ENCODE assay signal across 13 cellular contexts in the genomic region with DNA sequence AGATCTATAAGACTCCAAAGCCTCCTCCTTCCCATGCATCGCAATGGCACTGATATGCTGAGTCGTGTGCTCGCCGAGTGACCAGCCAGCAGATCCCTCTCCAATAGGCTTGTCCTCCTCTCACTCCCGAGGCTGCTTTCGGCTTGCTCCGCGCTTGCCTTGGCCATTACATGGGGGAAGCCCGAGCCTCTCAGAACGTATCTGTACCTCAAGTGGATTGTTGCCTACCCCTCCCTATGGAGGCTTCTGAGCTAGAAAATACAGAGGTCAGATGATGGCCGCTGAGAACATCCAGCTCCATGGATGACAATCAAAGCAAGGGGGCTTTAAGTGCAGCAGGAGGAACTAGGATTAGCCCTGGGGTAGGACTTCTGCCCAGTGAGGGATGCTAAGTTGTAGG. TPM values are rescaled to one million over a fixed set of nuclear protein-coding genes. Genes with fewer than 3 reads are reported as not detected.
DNase-seq lines count a peak whose midpoint lies in the region; ATAC-seq and TF ChIP-seq lines count a peak whose summit lies in the region.
"Had no signal": no experiment of that assay in that cellular context is flagged by ENCODE, and none has a peak within 500 bp of the region (broad histone marks: within the 10 kb centered on the region; RNA-seq: fewer than 3 reads in every experiment).

No MANE protein-coding gene starts in this region.

- peak; percentile 31 for DNase-seq in activated CD8-positive, alpha-beta memory T cell treated with anti-CD3 and anti-CD28 coated beads, Interleukin-2, amount 10 ng/mL, durations not matched to agents 7 days and 5 days
- DNase-seq in activated CD8-positive, alpha-beta memory T cell treated with anti-CD3 and anti-CD28 coated beads, Interleukin-2, amount 50 U/mL, for 4 hours = no peak
- DNase-seq in esophagus muscularis mucosa (ENCODE audit: extremely low spot score) (peak; percentile 75), type B pancreatic cell (ENCODE audit: extremely low spot score, unreplicated experiment) (peak; percentile 36), BE2C (no peak)
- no peak for DNase-seq in CD8-positive, alpha-beta T cell
- DNase-seq: 8988T had no signal

- no peak overlapping the region for H3K27ac Mint-ChIP-seq in activated CD8-positive, alpha-beta memory T cell treated with anti-CD3 and anti-CD28 coated beads, Interleukin-2, amount 10 ng/mL, durations not matched to agents 7 days and 5 days
- H3K27ac Mint-ChIP-seq in type B pancreatic cell = no peak overlapping the region
- no peak overlapping the region for H3K27ac Mint-ChIP-seq in CD8-positive, alpha-beta T cell

- H3K4me3 Mint-ChIP-seq in activated CD8-positive, alpha-beta memory T cell treated with anti-CD3 and anti-CD28 coated beads, Interleukin-2, amount 10 ng/mL, durations not matched to agents 7 days and 5 days = no peak overlapping the region
- H3K4me3 Mint-ChIP-seq in type B pancreatic cell = no peak overlapping the region
- H3K4me3 Mint-ChIP-seq in CD8-positive, alpha-beta T cell = no peak overlapping the region

- peaks cover 42% of the 10 kb centered on the region for H3K27me3 Mint-ChIP-seq in activated CD8-positive, alpha-beta memory T cell treated with anti-CD3 and anti-CD28 coated beads, Interleukin-2, amount 10 ng/mL, durations not matched to agents 7 days and 5 days
- peaks cover 35% of the 10 kb centered on the region for H3K27me3 Mint-ChIP-seq in type B pancreatic cell
- peaks cover 19% of the 10 kb centered on the region for H3K27me3 Mint-ChIP-seq in CD8-positive, alpha-beta T cell (ENCODE audit: low read depth)

- POLR2A ChIA-PET in CD8-positive, alpha-beta T cell (lab: Charles Lee) = interaction anchor here (0.6 kb wide), 1 partner anchor 11 kb away, joined by 4 read pairs; no protein-coding TSS in a partner anchor

- TF ChIP-seq CTCF in WI38 (IDR thresholded peaks at IDR 0.05; ENCODE audit: low read depth, low read length) = peak; percentile 28
- no peak for TF ChIP-seq CTCF in esophagus muscularis mucosa (IDR thresholded peaks at IDR 0.05)
- no peak for TF ChIP-seq CTCF in type B pancreatic cell (conservative IDR thresholded peaks at IDR 0.05)
- TF ChIP-seq CTCF in BE2C (IDR thresholded peaks at IDR 0.05; ENCODE audit: low read depth, low read length) = no peak
- TF ChIP-seq CTCF in CD8-positive, alpha-beta T cell (IDR thresholded peaks at IDR 0.05) = no peak

- 80% methylated on average over 10 of the region's 11 CpGs for WGBS in esophagus muscularis mucosa

- H3K36me3 Mint-ChIP-seq in activated CD8-positive, alpha-beta memory T cell treated with anti-CD3 and anti-CD28 coated beads, Interleukin-2, amount 10 ng/mL, durations not matched to agents 7 days and 5 days = no peaks in the 10 kb centered on the region
- H3K36me3 Mint-ChIP-seq in type B pancreatic cell = no peaks in the 10 kb centered on the region
- H3K36me3 Mint-ChIP-seq in CD8-positive, alpha-beta T cell = no peaks in the 10 kb centered on the region

- ATAC-seq in activated CD8-positive, alpha-beta memory T cell treated with anti-CD3 and anti-CD28 coated beads, Interleukin-2, amount 10 ng/mL, durations not matched to agents 7 days and 5 days = no peak
- no peak for ATAC-seq in CD8-positive, alpha-beta T cell
- no peak for ATAC-seq in GM21529 (IDR thresholded peaks at IDR 0.05; ENCODE audit: unreplicated experiment)

- no peak overlapping the region for H3K27ac ChIP-seq in esophagus muscularis mucosa (replicated peaks in 1 of 4)
- no peak overlapping the region for H3K27ac ChIP-seq in CD8-positive, alpha-beta T cell (ENCODE audit: low read depth, low read length)
- H3K27ac ChIP-seq: BLaER1 treated with 17β-estradiol and CSF1 and Interleukin-3, amounts not matched to agents 10 nM and 100 nM; HL-60 had no signal

- H3K9me3 ChIP-seq in esophagus muscularis mucosa = no peaks in the 10 kb centered on the region
- no peaks in the 10 kb centered on the region for H3K9me3 ChIP-seq in BE2C
- no peaks in the 10 kb centered on the region for H3K9me3 ChIP-seq in CD8-positive, alpha-beta T cell (ENCODE audit: low read length)
- H3K9me3 ChIP-seq: BLaER1 treated with 17β-estradiol and CSF1 and Interleukin-3, amounts not matched to agents 10 nM and 100 nM; Caco-2; HAP-1 had no signal

- H3K4me3 ChIP-seq in WI38 (ENCODE audit: low read depth, low read length) (no peak overlapping the region), esophagus muscularis mucosa (no peak overlapping the region), BE2C (ENCODE audit: low read depth, low read length) (no peak overlapping the region)
- H3K4me3 ChIP-seq in CD8-positive, alpha-beta T cell (ENCODE audit: low read depth, low read length) = no peak overlapping the region
- H3K4me3 ChIP-seq: BLaER1 treated with 17β-estradiol and CSF1 and Interleukin-3, amounts not matched to agents 10 nM and 100 nM; HAP-1 had no signal

- H3K4me1 ChIP-seq in esophagus muscularis mucosa = peaks cover 0 to 4% (median 1%) of the 10 kb centered on the region in 4 donors
- no peaks in the 10 kb centered on the region for H3K4me1 ChIP-seq in BE2C
- peaks cover 4% of the 10 kb centered on the region for H3K4me1 ChIP-seq in CD8-positive, alpha-beta T cell (ENCODE audit: insufficient read depth, low read length)
- H3K4me1 ChIP-seq: Caco-2, HAP-1 had no signal

- H3K9me3 Mint-ChIP-seq in activated CD8-positive, alpha-beta memory T cell treated with anti-CD3 and anti-CD28 coated beads, Interleukin-2, amount 10 ng/mL, durations not matched to agents 7 days and 5 days (ENCODE audit: low read depth) = no peaks in the 10 kb centered on the region
- H3K9me3 Mint-ChIP-seq in type B pancreatic cell = no peaks in the 10 kb centered on the region
- no peaks in the 10 kb centered on the region for H3K9me3 Mint-ChIP-seq in CD8-positive, alpha-beta T cell

- intact Hi-C loops in esophagus muscularis mucosa (cut with DNase I) = loop anchor here (10.0 kb wide), 1 partner anchor 113 kb away; no protein-coding TSS in a partner anchor
- intact Hi-C loops in CD8-positive, alpha-beta T cell (cut with DNase I, micrococcal nuclease) = loop anchor here (1.0 kb wide), 3 partner anchors 115 to 844 kb away; no protein-coding TSS in a partner anchor

- CTCF ChIA-PET in activated CD8-positive, alpha-beta memory T cell treated with anti-CD3 and anti-CD28 coated beads, Interleukin-2, amount 10 ng/mL, durations not matched to agents 7 days and 5 days (lab: Charles Lee) = interaction anchor here (0.6 to 5.5 kb wide), 13 partner anchors 10 to 853 kb away, joined by 3 to 26 read pairs (median 4); a partner anchor contains a TSS
- CTCF ChIA-PET in CD8-positive, alpha-beta T cell (lab: Charles Lee) = interaction anchor here (0.6 to 6.8 kb wide), 23 partner anchors 9 to 1527 kb away, joined by 3 to 39 read pairs (median 4); a partner anchor contains a TSS

- no peak for TF ChIP-seq EP300 in esophagus muscularis mucosa (IDR thresholded peaks at IDR 0.05)

- peaks cover 5% of the 10 kb centered on the region for H3K4me1 Mint-ChIP-seq in activated CD8-positive, alpha-beta memory T cell treated with anti-CD3 and anti-CD28 coated beads, Interleukin-2, amount 10 ng/mL, durations not matched to agents 7 days and 5 days
- peaks cover 9% of the 10 kb centered on the region for H3K4me1 Mint-ChIP-seq in type B pancreatic cell (ENCODE audit: unreplicated experiment)
- peaks cover 6% of the 10 kb centered on the region for H3K4me1 Mint-ChIP-seq in CD8-positive, alpha-beta T cell (ENCODE audit: low read depth)

- no peak for TF ChIP-seq POLR2A in esophagus muscularis mucosa (IDR thresholded peaks at IDR 0.05; ENCODE audit: low read depth)

- no peaks in the 10 kb centered on the region for H3K36me3 ChIP-seq in esophagus muscularis mucosa
- no peaks in the 10 kb centered on the region for H3K36me3 ChIP-seq in BE2C
- H3K36me3 ChIP-seq in CD8-positive, alpha-beta T cell (ENCODE audit: insufficient read depth, low read length) = no peaks in the 10 kb centered on the region
- H3K36me3 ChIP-seq: BLaER1 treated with 17β-estradiol and CSF1 and Interleukin-3, amounts not matched to agents 10 nM and 100 nM; HAP-1 had no signal

- H3K27me3 ChIP-seq in esophagus muscularis mucosa (peaks cover 0 to 52% (median 6%) of the 10 kb centered on the region in 4 donors), BE2C (no peaks in the 10 kb centered on the region; the same call in 1 of the 2 replicates)
- H3K27me3 ChIP-seq in CD8-positive, alpha-beta T cell (ENCODE audit: insufficient read depth, low read length) = no peaks in the 10 kb centered on the region

RNA-seq across cellular contexts. Expression of a gene that starts 7.7 kb away (rescaled TPM):
- total RNA-seq in activated CD8-positive, alpha-beta memory T cell treated with anti-CD3 and anti-CD28 coated beads, Interleukin-2, amount 10 ng/mL, durations not matched to agents 7 days and 5 days = 10 to 100 TPM; 39.1 to 66.6 TPM
- total RNA-seq in esophagus muscularis mucosa (10 to 100 TPM; 15.4 to 19.5 (median 18.0) TPM), type B pancreatic cell (ENCODE audit: low replicate concordance) (19.7 and 111 TPM in 2 replicates)
- polyA plus RNA-seq in BE2C (2012; ENCODE audit: insufficient read depth, insufficient read length, low read depth) = 10.7 TPM
- total RNA-seq in CD8-positive, alpha-beta T cell = 100 to 1,000 TPM; 231 to 241 TPM

Comparison
In these comparisons a context has a peak if more than half of its experiments do, and no peak if none do; other contexts are left out.
1. DNase-seq: peak in activated CD8-positive, alpha-beta memory T cell treated with anti-CD3 and anti-CD28 coated beads, Interleukin-2, amount 10 ng/mL, durations not matched to agents 7 days and 5 days (single experiment), esophagus muscularis mucosa (single experiment) and type B pancreatic cell (single experiment); none in activated CD8-positive, alpha-beta memory T cell treated with anti-CD3 and anti-CD28 coated beads, Interleukin-2, amount 50 U/mL, for 4 hours (single experiment), BE2C (single experiment) and CD8-positive, alpha-beta T cell (0 of 7).